In the genomic region with DNA sequence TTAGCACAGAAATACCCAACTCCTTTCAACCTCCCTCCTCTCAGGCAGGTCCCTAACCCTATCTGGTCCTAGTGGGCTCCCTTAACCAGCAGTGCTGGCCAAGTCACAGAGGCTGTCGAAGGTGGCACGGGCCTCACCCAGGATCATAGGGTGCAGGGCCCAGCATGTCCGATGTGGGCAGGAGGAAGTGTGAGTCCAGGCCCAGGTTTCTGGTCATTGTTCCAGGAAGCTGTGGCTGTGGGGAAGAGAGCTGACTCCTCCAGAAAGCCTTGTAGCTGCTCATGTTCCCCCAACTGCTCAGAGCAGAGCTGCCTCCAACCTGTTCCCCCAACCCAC, we compare ENCODE assay signal across 13 cellular contexts. TPM values are rescaled to one million over a fixed set of nuclear protein-coding genes. Genes with fewer than 3 reads are reported as not detected.
DNase-seq lines count a peak whose midpoint lies in the region; ATAC-seq, FAIRE-seq and TF ChIP-seq lines count a peak whose summit lies in the region.
"Had no signal": no experiment of that assay in that cellular context is flagged by ENCODE, and none has a peak within 500 bp of the region (broad histone marks: within the 10 kb centered on the region; RNA-seq: fewer than 3 reads in every experiment).

No MANE protein-coding gene starts in this region.

- TF ChIP-seq CTCF in A549 (IDR thresholded peaks at IDR 0.05) (no peak), H1 (IDR thresholded peaks at IDR 0.05; ENCODE audit: control extremely low read depth in 1 of 3, insufficient read depth in 1 of 3, low read depth in 1 of 3, low read length in 3 of 3) (no peak), ovary (IDR thresholded peaks at IDR 0.05) (no peak)

- CTCF ChIA-PET in A549 (lab: Yijun Ruan, JAX): no interaction called here
- CTCF ChIA-PET in H1 (lab: Charles Lee; ENCODE audit: partially characterized antibody): interaction anchor here (1.3 kb wide), 1 partner anchor 261 kb away, joined by 4 read pairs; no protein-coding TSS in a partner anchor

- no peaks in the 10 kb centered on the region for H3K4me1 Mint-ChIP-seq in natural killer cell treated with Interleukin-12 subunit alpha and Interleukin-12 subunit beta and Interleukin-15 and Interleukin-18, amount 100 ng/mL, for 72 hours (ENCODE audit: low read depth in 2 of 2)

- H4K91ac ChIP-seq in H1 (replicated peaks; ENCODE audit: insufficient read length, low read length): no peak overlapping the region

- no peaks in the 10 kb centered on the region for H3K9me3 ChIP-seq in A549
- H3K9me3 ChIP-seq in H1 (ENCODE audit: insufficient read depth in 2 of 2, low read depth in 1 of 2, low read length in 1 of 2): no peaks in the 10 kb centered on the region
- H3K9me3 ChIP-seq in ovary: no peaks in the 10 kb centered on the region

- H3K9ac ChIP-seq in H1 (replicated peaks in 1 of 4; ENCODE audit: extremely low read depth in 1 of 4, low read depth in 3 of 4, low read length in 3 of 4): no peak overlapping the region

- 100% methylated on average over 1 of the region's 3 CpGs for WGBS in A549 (ENCODE audit: missing lambda C conversion rate)
- WGBS in H1 (ENCODE audit: extremely low coverage in 1 of 2, insufficient coverage in 1 of 2, insufficient read length in 1 of 2, insufficient replicate concordance in 2 of 2, low coverage in 1 of 2, low lambda C conversion rate in 2 of 2, missing lambda C conversion rate in 1 of 2), 2 experiments: 95% methylated on average over 3 of the region's 3 CpGs; no CpG with 5 or more reads in 1 of the 2 experiments
- WGBS in ovary, 3 donors: 77 to 81% (median 79%) methylated on average over 3 of the region's 3 CpGs

- no peak for DNase-seq in A549 (ENCODE audit: low read depth in 1 of 2, low spot score in 1 of 2)
- DNase-seq in MV-4-11 (lab: John Stamatoyannopoulos, UW): peak; percentile 57
- DNase-seq in H1 (ENCODE audit: low read depth in 1 of 2, low spot score in 2 of 2): no peak
- no peak for DNase-seq in natural killer cell treated with Interleukin-12 subunit alpha and Interleukin-12 subunit beta and Interleukin-15 and Interleukin-18, amount 100 ng/mL, for 72 hours (ENCODE audit: low spot score)
- no peak for DNase-seq in ovary
- no peak for DNase-seq in DMS53 (lab: John Stamatoyannopoulos, UW)
- no peak for DNase-seq in HUDEP-2 (lab: John Stamatoyannopoulos, UW; ENCODE audit: unreplicated experiment in 76 of 76)
- DNase-seq: CD4-positive, alpha-beta T cell; NCI-H1417 treated with DMSO at 0.1 percent for 48 hours; WERI-Rb-1 had no signal

- H3K4me3 ChIP-seq in A549 (no peak overlapping the region), H1 (ENCODE audit: extremely low read depth in 1 of 4, insufficient read depth in 2 of 4, low read depth in 3 of 4, low read length in 4 of 4) (no peak overlapping the region), ovary (no peak overlapping the region)

- H4K5ac ChIP-seq in H1 (ENCODE audit: insufficient read length, low read depth, low read length): no peak overlapping the region

- no peaks in the 10 kb centered on the region for H3K27me3 Mint-ChIP-seq in natural killer cell treated with Interleukin-12 subunit alpha and Interleukin-12 subunit beta and Interleukin-15 and Interleukin-18, amount 100 ng/mL, for 72 hours
- H3K27me3 Mint-ChIP-seq: activated naive CD8-positive, alpha-beta T cell; CD4-positive, alpha-beta T cell had no signal

- no peak overlapping the region for H2BK20ac ChIP-seq in H1 (ENCODE audit: low read length)

- TF ChIP-seq POLR2A in A549 (IDR thresholded peaks at IDR 0.05; ENCODE audit: low read length): no peak
- TF ChIP-seq POLR2A in H1 (IDR thresholded peaks at IDR 0.05; ENCODE audit: control extremely low read depth in 1 of 2, low read depth in 2 of 2, low read length in 2 of 2): peak in 1 of 2 experiments; percentile 3; a peak in 1 of 3 replicates
- no peak for TF ChIP-seq POLR2A in ovary (IDR thresholded peaks at IDR 0.05)

- no peak overlapping the region for H3K23ac ChIP-seq in H1 (ENCODE audit: insufficient read length)

- TF ChIP-seq RAD21 in A549 (conservative IDR thresholded peaks at IDR 0.05 in 1 of 2, IDR thresholded peaks at IDR 0.05 in 1 of 2): no peak
- no peak for TF ChIP-seq RAD21 in H1 (IDR thresholded peaks at IDR 0.05 in 1 of 2, conservative IDR thresholded peaks at IDR 0.05 in 1 of 2; ENCODE audit: low read depth in 2 of 2, low read length in 2 of 2)

- H2BK12ac ChIP-seq in H1 (ENCODE audit: low read depth, low read length): no peak overlapping the region

- peaks cover 10% of the 10 kb centered on the region for H3K36me3 Mint-ChIP-seq in natural killer cell treated with Interleukin-12 subunit alpha and Interleukin-12 subunit beta and Interleukin-15 and Interleukin-18, amount 100 ng/mL, for 72 hours

- H2AFZ ChIP-seq in H1 (ENCODE audit: low read length): no peak overlapping the region

- no peak overlapping the region for H3K18ac ChIP-seq in H1 (ENCODE audit: extremely low read depth, low read length)

- H4K20me1 ChIP-seq in H1 (replicated peaks in 1 of 2; ENCODE audit: control insufficient read depth in 1 of 2, insufficient read depth in 2 of 2, low read length in 2 of 2): peaks cover 6 to 13% of the 10 kb centered on the region in 2 experiments

- no peaks in the 10 kb centered on the region for H3K23me2 ChIP-seq in H1 (ENCODE audit: low read depth, low read length)

- TF ChIP-seq EP300 in A549 (IDR thresholded peaks at IDR 0.05): no peak
- no peak for TF ChIP-seq EP300 in H1 (IDR thresholded peaks at IDR 0.05; ENCODE audit: borderline replicate concordance in 1 of 2, low read depth in 2 of 2, low read length in 2 of 2)
- no peak for TF ChIP-seq EP300 in ovary (IDR thresholded peaks at IDR 0.05)

- no peaks in the 10 kb centered on the region for H3K4me1 ChIP-seq in A549
- H3K4me1 ChIP-seq in H1 (replicated peaks in 1 of 4; ENCODE audit: control insufficient read depth in 3 of 4, insufficient read depth in 4 of 4, low read length in 3 of 4): no peaks in the 10 kb centered on the region; a peak in 1 of 7 replicates
- H3K4me1 ChIP-seq in ovary (ENCODE audit: insufficient read depth): no peaks in the 10 kb centered on the region

- H3K27ac ChIP-seq in A549 (no peak overlapping the region), H1 (ENCODE audit: low read depth, low read length) (no peak overlapping the region), ovary (no peak overlapping the region)
- H3K27ac ChIP-seq: WERI-Rb-1 had no signal

- no peak overlapping the region for H3K56ac ChIP-seq in H1 (replicated peaks; ENCODE audit: insufficient read length, low read depth, low read length)

- H3K27me3 ChIP-seq in H1 (replicated peaks in 1 of 4; ENCODE audit: control insufficient read depth in 3 of 4, extremely low read depth in 1 of 4, insufficient read depth in 3 of 4, low read length in 3 of 4) (no peaks in the 10 kb centered on the region), ovary (no peaks in the 10 kb centered on the region)

- FAIRE-seq in A549 (lab: Jason Lieb, UNC): no peak
- FAIRE-seq in H1 (lab: Jason Lieb, UNC): no peak
- FAIRE-seq: islet of Langerhans had no signal

- H3K9me3 Mint-ChIP-seq in natural killer cell treated with Interleukin-12 subunit alpha and Interleukin-12 subunit beta and Interleukin-15 and Interleukin-18, amount 100 ng/mL, for 72 hours: no peaks in the 10 kb centered on the region
- H3K9me3 Mint-ChIP-seq: CD4-positive, alpha-beta T cell had no signal

- no peak overlapping the region for H2BK15ac ChIP-seq in H1 (ENCODE audit: low read length)

- H3K14ac ChIP-seq in H1 (ENCODE audit: insufficient read length): no peak overlapping the region

- no peaks in the 10 kb centered on the region for H3K79me2 ChIP-seq in H1 (ENCODE audit: control insufficient read depth in 1 of 2, insufficient read depth in 2 of 2, low read length in 2 of 2)

- POLR2A ChIA-PET in A549 (lab: Yijun Ruan, JAX): no interaction called here
- POLR2A ChIA-PET in H1 (lab: Charles Lee; ENCODE audit: partially characterized antibody): interaction anchor here (0.6 to 6.0 kb wide), 12 partner anchors 10 to 120 kb away, joined by 3 to 47 read pairs (median 5); a partner anchor contains a TSS

- peak overlapping the region; percentile 44; the same call in 1 of the 2 replicates for H2BK5ac ChIP-seq in H1 (ENCODE audit: low read depth, low read length)

- no peak overlapping the region for H3K4me3 Mint-ChIP-seq in natural killer cell treated with Interleukin-12 subunit alpha and Interleukin-12 subunit beta and Interleukin-15 and Interleukin-18, amount 100 ng/mL, for 72 hours
- H3K4me3 Mint-ChIP-seq: activated naive CD8-positive, alpha-beta T cell; CD4-positive, alpha-beta T cell had no signal

- no peak overlapping the region for H4K8ac ChIP-seq in H1 (ENCODE audit: extremely low read depth, insufficient read depth, low read length)

- H3K4ac ChIP-seq in H1 (replicated peaks; ENCODE audit: insufficient read length, low read depth, low read length): no peak overlapping the region

- H3K27ac Mint-ChIP-seq in natural killer cell treated with Interleukin-12 subunit alpha and Interleukin-12 subunit beta and Interleukin-15 and Interleukin-18, amount 100 ng/mL, for 72 hours: no peak overlapping the region

- H2BK120ac ChIP-seq in H1 (replicated peaks; ENCODE audit: low read depth, low read length): no peak overlapping the region

- no peak overlapping the region for H2AK5ac ChIP-seq in H1 (ENCODE audit: low read depth, low read length)

- intact Hi-C loops in ovary (cut with DNase I): no loop called here

- no peak overlapping the region for H3K4me2 ChIP-seq in A549
- no peak overlapping the region for H3K4me2 ChIP-seq in H1 (ENCODE audit: insufficient read depth in 1 of 2, low read depth in 2 of 2, low read length in 2 of 2)

- ATAC-seq in A549: peak; percentile 7 to 21; a peak in 3 of 6 replicates
- ATAC-seq in natural killer cell treated with Interleukin-12 subunit alpha and Interleukin-12 subunit beta and Interleukin-15 and Interleukin-18, amount 100 ng/mL, for 72 hours: peak; percentile 29 to 40
- ATAC-seq in GM21717 (IDR thresholded peaks at IDR 0.05; ENCODE audit: unreplicated experiment): no peak

- H3K79me1 ChIP-seq in H1 (ENCODE audit: low read depth, low read length): no peaks in the 10 kb centered on the region

- H3K36me3 ChIP-seq in H1 (ENCODE audit: control insufficient read depth in 2 of 4, insufficient read depth in 4 of 4, low read length in 3 of 4) (peaks cover 14 to 34% (median 18%) of the 10 kb centered on the region in 4 experiments), ovary (no peaks in the 10 kb centered on the region)

RNA-seq across cellular contexts. Expression of a gene that starts 2.4 kb away (rescaled TPM):
- polyA plus RNA-seq in A549 (2011; rRNA removed) (0.38 and 0.50 TPM in 2 replicates), A549 (2017; fragmentation: RNase III; extraction: RNeasy Plus Mini Kit Qiagen cat#74134 plus additional on column Dnase treatment) (0.26 to 0.66 TPM (median 0.49 TPM) in 3 replicates), H1 (2011; rRNA removed) (0.95 and 1.2 TPM in 2 replicates), ovary (1 to 10 TPM; 1.4 to 1.5 TPM)
- polyA plus RNA-seq in A549 (2012; cell fraction: cytosol; rRNA removed): 0.26 and 0.35 TPM in 2 replicates
- 3.4 TPM in 2 replicates for polyA plus RNA-seq in A549 (2012; cell fraction: nucleus; rRNA removed)
- polyA minus RNA-seq in A549 (2011; rRNA and poly(A)+ RNA removed): 1.7 and 2.0 TPM in 2 replicates
- total RNA-seq in H1 (2021; fragmentation: NEBNext Ultra II Directional; extraction: Animal tissue kit (Norgen Biotek cat#: 25700)): 1.9 and 2.0 TPM in 2 replicates
- polyA plus RNA-seq in H1 (2011; cell fraction: cytosol; rRNA removed): 1.1 TPM
- polyA plus RNA-seq in H1 (2011; cell fraction: nucleus; rRNA removed): 8.0 TPM
- polyA plus RNA-seq in H1 (2012, experiment 1 of 2): 0.99 to 2.6 TPM (median 1.3 TPM) in 4 replicates
- polyA plus RNA-seq in H1 (2012, experiment 2 of 2): 0.45 TPM
- polyA plus RNA-seq in H1 (2013, experiment 1 of 2): 0.63 TPM
- polyA plus RNA-seq in H1 (2013, experiment 2 of 2): 0.64 TPM
- 1.6 and 3.4 TPM in 2 replicates for polyA minus RNA-seq in H1 (2011; rRNA and poly(A)+ RNA removed)
- polyA minus RNA-seq in H1 (2011; cell fraction: cytosol; rRNA and poly(A)+ RNA removed): 1.2 TPM
- 7.9 TPM for polyA minus RNA-seq in H1 (2011; cell fraction: nucleus; rRNA and poly(A)+ RNA removed)
- total RNA-seq in natural killer cell treated with Interleukin-12 subunit alpha and Interleukin-12 subunit beta and Interleukin-15 and Interleukin-18, amount 100 ng/mL, for 72 hours: 1 to 10 TPM; 4.4 to 6.9 TPM
- total RNA-seq in ovary: 10 to 100 TPM in 1 of 7 donors, 1 to 10 TPM in 6; 1.3 to 30.2 (median 3.7) TPM

RNA-seq across cellular contexts. Expression of a gene that starts 37.6 kb away (rescaled TPM):
- polyA plus RNA-seq in A549 (2011; rRNA removed): 101 and 139 TPM in 2 replicates
- 129 and 138 TPM in 2 replicates for polyA plus RNA-seq in A549 (2012; cell fraction: cytosol; rRNA removed)
- 108 and 124 TPM in 2 replicates for polyA plus RNA-seq in A549 (2012; cell fraction: nucleus; rRNA removed)
- 262 to 273 TPM (median 272 TPM) in 3 replicates for polyA plus RNA-seq in A549 (2017; fragmentation: RNase III; extraction: RNeasy Plus Mini Kit Qiagen cat#74134 plus additional on column Dnase treatment)
- 42.9 and 82.8 TPM in 2 replicates for polyA minus RNA-seq in A549 (2011; rRNA and poly(A)+ RNA removed)
- total RNA-seq in H1 (2021; fragmentation: NEBNext Ultra II Directional; extraction: Animal tissue kit (Norgen Biotek cat#: 25700)): 629 and 647 TPM in 2 replicates
- polyA plus RNA-seq in H1 (2011; rRNA removed): 263 and 356 TPM in 2 replicates
- 423 TPM for polyA plus RNA-seq in H1 (2011; cell fraction: cytosol; rRNA removed)
- polyA plus RNA-seq in H1 (2011; cell fraction: nucleus; rRNA removed): 380 TPM
- polyA plus RNA-seq in H1 (2012, experiment 1 of 2): 633 to 774 TPM (median 699 TPM) in 4 replicates
- 83.2 TPM for polyA plus RNA-seq in H1 (2012, experiment 2 of 2)
- polyA plus RNA-seq in H1 (2013, experiment 1 of 2): 395 TPM
- polyA plus RNA-seq in H1 (2013, experiment 2 of 2): 401 TPM
- 220 and 315 TPM in 2 replicates for polyA minus RNA-seq in H1 (2011; rRNA and poly(A)+ RNA removed)
- 375 TPM for polyA minus RNA-seq in H1 (2011; cell fraction: cytosol; rRNA and poly(A)+ RNA removed)
- polyA minus RNA-seq in H1 (2011; cell fraction: nucleus; rRNA and poly(A)+ RNA removed): 203 TPM
- total RNA-seq in natural killer cell treated with Interleukin-12 subunit alpha and Interleukin-12 subunit beta and Interleukin-15 and Interleukin-18, amount 100 ng/mL, for 72 hours: 100 to 1,000 TPM; 145 to 291 TPM
- 100 to 1,000 TPM in 2 of 7 donors, 10 to 100 TPM in 5; 60.4 to 114 (median 76.3) TPM for total RNA-seq in ovary
- 100 to 1,000 TPM in 1 of 2 donors, 10 to 100 TPM in 1; 92.6 to 122 TPM for polyA plus RNA-seq in ovary
